In genomic region chr11:93117578-93117964, GRCh38 we compare ENCODE assay signal across 23 cellular contexts.
"Had no signal": no experiment of that assay in that cellular context is flagged by ENCODE, and none has a peak within 500 bp of the region (broad histone marks: within the 10 kb centered on the region; RNA-seq: fewer than 3 reads in every experiment).

No MANE protein-coding gene starts in this region.

- ATAC-seq: left lobe of liver; sciatic nerve; stimulated activated effector memory CD8-positive, alpha-beta T cell treated with anti-CD3 and anti-CD28 coated beads, Interleukin-12 subunit alpha, Interleukin-12 subunit beta, amount 100 ng/mL, for 72 hours had no signal

- H3K36me3 ChIP-seq: ascending aorta, colonic mucosa, neutrophil, stomach, upper lobe of left lung had no signal

- DNase-seq: activated CD4-positive, alpha-beta T cell treated with anti-CD3 and anti-CD28 coated beads, Interleukin-2, amount 50 U/mL, for 1 hour; activated CD4-positive, CD25-positive, alpha-beta regulatory T cell treated with anti-CD3 and anti-CD28 coated beads, Interleukin-2, amount 50 U/mL, for 72 hours; activated CD8-positive, alpha-beta memory T cell treated with anti-CD3 and anti-CD28 coated beads, Interleukin-2, amount 50 U/mL, for 4 hours; activated effector memory CD4-positive, alpha-beta T cell treated with anti-CD3 and anti-CD28 coated beads, Interleukin-2, amount 50 U/mL, for 16 hours; activated T-cell treated with anti-CD3 and anti-CD28 coated beads, Interleukin-2, amount 50 U/mL, for 48 hours; colonic mucosa; foreskin melanocyte; glutamatergic neuron; islet precursor cell; stimulated activated CD4-positive, alpha-beta T cell treated with anti-CD3 and anti-CD28 coated beads, Interleukin-4, amount 100 ng/mL, for 24 hours; stomach; upper lobe of left lung had no signal

- H3K27ac Mint-ChIP-seq: activated naive CD4-positive, alpha-beta T cell treated with anti-CD3 and anti-CD28 coated beads, Interleukin-2, amount 50 U/mL, for 24 hours; mesothelial cell of epicardium; stimulated activated effector memory CD8-positive, alpha-beta T cell treated with anti-CD3 and anti-CD28 coated beads, Interleukin-12 subunit alpha, Interleukin-12 subunit beta, amount 100 ng/mL, for 72 hours; T-helper 1 cell treated with Interleukin-12 subunit alpha and Interleukin-12 subunit beta and Interleukin-4 antibody, amounts not matched to agents 30 μg/mL and 1 μg/mL, for 36 hours had no signal

- H3K4me1 ChIP-seq: ascending aorta, colonic mucosa, parathyroid adenoma, stomach, upper lobe of left lung had no signal

- H3K79me2 ChIP-seq: parathyroid adenoma had no signal

- H3K27me3 ChIP-seq: ascending aorta, colonic mucosa, stomach, upper lobe of left lung had no signal

- H3K4me3 Mint-ChIP-seq: activated naive CD4-positive, alpha-beta T cell treated with anti-CD3 and anti-CD28 coated beads, Interleukin-2, amount 50 U/mL, for 24 hours; central memory CD8-positive, alpha-beta T cell; mesothelial cell of epicardium; stimulated activated effector memory CD8-positive, alpha-beta T cell treated with anti-CD3 and anti-CD28 coated beads, Interleukin-12 subunit alpha, Interleukin-12 subunit beta, amount 100 ng/mL, for 72 hours; T-helper 1 cell treated with Interleukin-12 subunit alpha and Interleukin-12 subunit beta and Interleukin-4 antibody, amounts not matched to agents 30 μg/mL and 1 μg/mL, for 36 hours had no signal

- H2AFZ ChIP-seq: parathyroid adenoma had no signal

- H3K27ac ChIP-seq: ascending aorta, neutrophil, parathyroid adenoma, stomach, upper lobe of left lung had no signal

- H3K4me1 Mint-ChIP-seq: activated naive CD4-positive, alpha-beta T cell treated with anti-CD3 and anti-CD28 coated beads, Interleukin-2, amount 50 U/mL, for 24 hours; central memory CD8-positive, alpha-beta T cell; stimulated activated effector memory CD8-positive, alpha-beta T cell treated with anti-CD3 and anti-CD28 coated beads, Interleukin-12 subunit alpha, Interleukin-12 subunit beta, amount 100 ng/mL, for 72 hours had no signal

- H3K9me3 Mint-ChIP-seq: activated naive CD4-positive, alpha-beta T cell treated with anti-CD3 and anti-CD28 coated beads, Interleukin-2, amount 50 U/mL, for 24 hours; stimulated activated effector memory CD8-positive, alpha-beta T cell treated with anti-CD3 and anti-CD28 coated beads, Interleukin-12 subunit alpha, Interleukin-12 subunit beta, amount 100 ng/mL, for 72 hours; T-helper 1 cell treated with Interleukin-12 subunit alpha and Interleukin-12 subunit beta and Interleukin-4 antibody, amounts not matched to agents 30 μg/mL and 1 μg/mL, for 36 hours had no signal

- H3K9ac ChIP-seq: parathyroid adenoma had no signal

- H3K9me3 ChIP-seq: ascending aorta, colonic mucosa, neutrophil, stomach, upper lobe of left lung had no signal

- H3K4me3 ChIP-seq: ascending aorta, colonic mucosa, lung, stomach, upper lobe of left lung had no signal

- H3K36me3 Mint-ChIP-seq: activated naive CD4-positive, alpha-beta T cell treated with anti-CD3 and anti-CD28 coated beads, Interleukin-2, amount 50 U/mL, for 24 hours; mesothelial cell of epicardium; stimulated activated effector memory CD8-positive, alpha-beta T cell treated with anti-CD3 and anti-CD28 coated beads, Interleukin-12 subunit alpha, Interleukin-12 subunit beta, amount 100 ng/mL, for 72 hours had no signal
